Comparison of ENCODE assay signal across 17 cellular contexts in the genomic region with DNA sequence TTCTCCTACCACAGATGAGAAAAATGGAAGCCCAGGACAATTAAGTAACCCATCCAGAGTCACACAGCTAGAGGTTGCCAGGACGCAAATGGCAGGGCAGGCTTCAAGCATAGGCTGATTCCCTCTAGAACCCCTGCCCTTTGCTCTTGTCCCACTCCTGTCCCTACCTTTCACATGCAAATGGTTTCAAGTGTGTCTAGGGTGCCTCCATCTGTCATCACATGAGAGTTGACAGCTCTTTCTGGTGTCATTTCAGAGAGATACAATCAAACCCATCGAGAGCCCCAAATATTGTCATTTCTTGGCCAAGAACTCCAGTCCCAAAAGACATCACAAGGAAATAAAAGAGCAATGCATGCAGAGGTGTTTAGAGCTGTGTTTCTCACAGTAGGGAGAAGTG. TPM values are rescaled to one million over a fixed set of nuclear protein-coding genes. Genes with fewer than 3 reads are reported as not detected.
DNase-seq lines count a peak whose midpoint lies in the region; ATAC-seq and TF ChIP-seq lines count a peak whose summit lies in the region.
"Had no signal": no experiment of that assay in that cellular context is flagged by ENCODE, and none has a peak within 500 bp of the region (broad histone marks: within the 10 kb centered on the region; RNA-seq: fewer than 3 reads in every experiment).

No MANE protein-coding gene starts in this region.

- peaks cover 90% of the 10 kb centered on the region for H3K4me1 Mint-ChIP-seq in central memory CD8-positive, alpha-beta T cell
- H3K4me1 Mint-ChIP-seq in stimulated activated naive CD8-positive, alpha-beta T cell treated with anti-CD3 and anti-CD28 coated beads, Interleukin-15, amount 100 ng/mL, for 72 hours: peaks cover 97% of the 10 kb centered on the region

- ATAC-seq in heart left ventricle (no peak), left ventricle myocardium superior (no peak), HG03159 (IDR thresholded peaks at IDR 0.05; ENCODE audit: unreplicated experiment) (no peak), GM18502 (IDR thresholded peaks at IDR 0.05; ENCODE audit: poor library complexity, unreplicated experiment) (no peak)
- ATAC-seq in central memory CD8-positive, alpha-beta T cell (replicated peaks; ENCODE audit: extremely low read depth, poor library complexity, severe bottlenecking): no peak
- no peak for ATAC-seq in stimulated activated naive CD8-positive, alpha-beta T cell treated with anti-CD3 and anti-CD28 coated beads, Interleukin-15, amount 100 ng/mL, for 72 hours
- ATAC-seq: body of pancreas, WTC11 had no signal

- intact Hi-C loops in heart left ventricle (cut with DNase I) (no loop called here), left ventricle myocardium superior (cut with micrococcal nuclease) (no loop called here)

- no peak for TF ChIP-seq POLR2A in heart left ventricle (IDR thresholded peaks at IDR 0.05)

- DNase-seq in heart left ventricle (no peak), left ventricle myocardium superior (no peak), Karpas-422 (peak; percentile 54)
- no peak for DNase-seq in central memory CD8-positive, alpha-beta T cell (ENCODE audit: low spot score in 2 of 2)
- no peak for DNase-seq in stimulated activated naive CD8-positive, alpha-beta T cell treated with anti-CD3 and anti-CD28 coated beads, Interleukin-15, amount 100 ng/mL, for 72 hours
- DNase-seq in stimulated activated CD4-positive, alpha-beta T cell treated with anti-CD3 and anti-CD28 coated beads, Interleukin-4, amount 100 ng/mL, for 24 hours: no peak
- DNase-seq: body of pancreas; DMS79; effector CD4-positive, alpha-beta T cell; Kasumi-1; NCI-H1694; substantia nigra had no signal

- no peaks in the 10 kb centered on the region for H3K27me3 ChIP-seq in heart left ventricle
- no peaks in the 10 kb centered on the region for H3K27me3 ChIP-seq in Karpas-422 (ENCODE audit: low read length)
- H3K27me3 ChIP-seq: body of pancreas had no signal

- no peak overlapping the region for H3K4me3 ChIP-seq in heart left ventricle
- H3K4me3 ChIP-seq in Karpas-422 (ENCODE audit: low read length): no peak overlapping the region
- H3K4me3 ChIP-seq: body of pancreas, HAP-1, smooth muscle cell had no signal

- H3K27ac ChIP-seq in heart left ventricle (peak overlapping the region in 9 of 12 donors; percentile 1 to 65 (median 20)), Karpas-422 (ENCODE audit: low read length) (peak overlapping the region; percentile 91)

- H3K36me3 Mint-ChIP-seq in central memory CD8-positive, alpha-beta T cell (ENCODE audit: insufficient read depth): peaks cover 13% of the 10 kb centered on the region

- no peak for TF ChIP-seq CTCF in heart left ventricle (IDR thresholded peaks at IDR 0.05)

- H3K9me3 Mint-ChIP-seq in central memory CD8-positive, alpha-beta T cell: no peaks in the 10 kb centered on the region
- no peaks in the 10 kb centered on the region for H3K9me3 Mint-ChIP-seq in stimulated activated naive CD8-positive, alpha-beta T cell treated with anti-CD3 and anti-CD28 coated beads, Interleukin-15, amount 100 ng/mL, for 72 hours
- H3K9me3 Mint-ChIP-seq: WTC11 had no signal

- H3K4me2 ChIP-seq in Karpas-422 (ENCODE audit: low read depth, low read length, poor library complexity, severe bottlenecking): peak overlapping the region; percentile 11
- H3K4me2 ChIP-seq: smooth muscle cell had no signal

- H4K20me1 ChIP-seq in Karpas-422 (ENCODE audit: insufficient read depth, low read depth, low read length): peaks cover 45% of the 10 kb centered on the region

- H3K9me3 ChIP-seq in heart left ventricle: no peaks in the 10 kb centered on the region
- H3K9me3 ChIP-seq in Karpas-422 (ENCODE audit: low read length): no peaks in the 10 kb centered on the region
- H3K9me3 ChIP-seq: body of pancreas, HAP-1 had no signal

- H3K36me3 ChIP-seq in heart left ventricle (no peaks in the 10 kb centered on the region), Karpas-422 (ENCODE audit: insufficient read depth, low read length) (0 out of 2 replicates have a peak, but pooled peaks cover 6% of the 10 kb centered on the region)

- 65 to 68% (median 67%) methylated on average over 2 of the region's 2 CpGs for WGBS in heart left ventricle, 4 donors

- H3K27me3 Mint-ChIP-seq in central memory CD8-positive, alpha-beta T cell: no peaks in the 10 kb centered on the region
- no peaks in the 10 kb centered on the region for H3K27me3 Mint-ChIP-seq in stimulated activated naive CD8-positive, alpha-beta T cell treated with anti-CD3 and anti-CD28 coated beads, Interleukin-15, amount 100 ng/mL, for 72 hours

- peak overlapping the region; percentile 6 for H3K27ac Mint-ChIP-seq in central memory CD8-positive, alpha-beta T cell (ENCODE audit: low read depth)
- H3K27ac Mint-ChIP-seq in stimulated activated naive CD8-positive, alpha-beta T cell treated with anti-CD3 and anti-CD28 coated beads, Interleukin-15, amount 100 ng/mL, for 72 hours: no peak overlapping the region
- H3K27ac Mint-ChIP-seq: WTC11 had no signal

- no peaks in the 10 kb centered on the region for H3K9me2 ChIP-seq in Karpas-422 (replicated peaks; ENCODE audit: insufficient read depth, low read length)

- no peak overlapping the region for H2AFZ ChIP-seq in Karpas-422 (ENCODE audit: low read length)

- H3K9ac ChIP-seq in Karpas-422 (ENCODE audit: low read length): peak overlapping the region; percentile 65

- peak overlapping the region; percentile 51 for H3K4me3 Mint-ChIP-seq in central memory CD8-positive, alpha-beta T cell
- H3K4me3 Mint-ChIP-seq in stimulated activated naive CD8-positive, alpha-beta T cell treated with anti-CD3 and anti-CD28 coated beads, Interleukin-15, amount 100 ng/mL, for 72 hours: peak overlapping the region; percentile 79 to 83
- H3K4me3 Mint-ChIP-seq: WTC11 had no signal

- H3K4me1 ChIP-seq in heart left ventricle: peaks cover 23 to 96% (median 82%) of the 10 kb centered on the region in 12 donors
- H3K4me1 ChIP-seq in Karpas-422 (ENCODE audit: low read length): peaks cover 96% of the 10 kb centered on the region
- H3K4me1 ChIP-seq: HAP-1 had no signal

- H3K79me2 ChIP-seq in Karpas-422 (ENCODE audit: low read length): peaks cover 98% of the 10 kb centered on the region

RNA-seq across cellular contexts. Expression of a gene that starts 23.7 kb away (rescaled TPM):
- total RNA-seq in heart left ventricle: 10 to 100 TPM; 27.1 to 36.8 (median 33.3) TPM
- polyA plus RNA-seq in heart left ventricle: 100 to 1,000 TPM in 1 of 2 donors, 10 to 100 TPM in 1; 83.5 to 120 TPM
- total RNA-seq in left ventricle myocardium superior: 29.6 TPM
- 40.2 and 83.5 TPM in 2 replicates for total RNA-seq in Karpas-422 (2014; rRNA removed; shearing (Covaris generic); ENCODE audit: low replicate concordance)

RNA-seq across cellular contexts. Expression of a gene that starts 26.7 kb away (rescaled TPM):
- total RNA-seq in heart left ventricle (10 to 100 TPM in 6 of 9 donors, 1 to 10 TPM in 3; 8.1 to 41.1 (median 12.0) TPM), left ventricle myocardium superior (11.4 TPM)
- 10 to 100 TPM; 16.3 to 45.7 TPM for polyA plus RNA-seq in heart left ventricle
- total RNA-seq in Karpas-422 (2014; rRNA removed; shearing (Covaris generic); ENCODE audit: low replicate concordance): 60.5 and 133 TPM in 2 replicates
